1 cellular context compared by ENCODE assay signal in genomic region chr15:77510066-77511044, GRCh38.
TF ChIP-seq lines count a peak whose summit lies in the region.

No MANE protein-coding gene starts in this region.

TF ChIP-seq in H1, 55 proteins besides CTCF, POLR2A, EP300 and RAD21:
- TF ChIP-seq SP2 (IDR thresholded peaks at IDR 0.05; ENCODE audit: low read length) = no peak
- 0 out of 2 replicates have a peak, but pooled peaks have one; percentile 41 for TF ChIP-seq TBP (IDR thresholded peaks at IDR 0.05; ENCODE audit: low read depth, low read length)
- peak; percentile 89 for TF ChIP-seq SP1 (IDR thresholded peaks at IDR 0.05; ENCODE audit: low read depth, low read length)
- TF ChIP-seq NRF1 (IDR thresholded peaks at IDR 0.05; ENCODE audit: low read depth, low read length) = no peak
- no peak for TF ChIP-seq BRCA1 (IDR thresholded peaks at IDR 0.05; ENCODE audit: low read depth, low read length)
- TF ChIP-seq CTBP2 (IDR thresholded peaks at IDR 0.05; ENCODE audit: borderline replicate concordance, insufficient read depth, insufficient read length, low read length) = peak; percentile 55
- TF ChIP-seq FOSL1 (IDR thresholded peaks at IDR 0.05; ENCODE audit: insufficient read depth, low read depth, low read length) = no peak
- peak; percentile 96 for TF ChIP-seq NANOG (IDR thresholded peaks at IDR 0.05; ENCODE audit: insufficient read depth, low read depth, low read length, poor library complexity, severe bottlenecking)
- 0 out of 2 replicates have a peak, but pooled peaks have one; percentile 9 for TF ChIP-seq MAX (IDR thresholded peaks at IDR 0.05)
- peak; percentile 63; the same call in 1 of the 2 replicates for TF ChIP-seq RBBP5 (IDR thresholded peaks at IDR 0.05; ENCODE audit: borderline replicate concordance, low read depth, low read length)
- TF ChIP-seq ASH2L (IDR thresholded peaks at IDR 0.05; ENCODE audit: low read length) = peak; percentile 71
- TF ChIP-seq RXRA (IDR thresholded peaks at IDR 0.05; ENCODE audit: insufficient read depth, low read depth, low read length) = no peak
- no peak for TF ChIP-seq BCL11A (IDR thresholded peaks at IDR 0.05; ENCODE audit: low read depth in 2 of 2, low read length in 2 of 2)
- no peak for TF ChIP-seq SIX5 (IDR thresholded peaks at IDR 0.05; ENCODE audit: low read depth, low read length)
- TF ChIP-seq E2F6 (IDR thresholded peaks at IDR 0.05) = 0 out of 2 replicates have a peak, but pooled peaks have one; percentile 1
- TF ChIP-seq CREB1 (IDR thresholded peaks at IDR 0.05) = peak; percentile 36; the same call in 1 of the 2 replicates
- peak; percentile 31 to 58; a peak in 2 of 4 replicates for TF ChIP-seq HDAC2 (IDR thresholded peaks at IDR 0.05; ENCODE audit: borderline replicate concordance in 1 of 2, low read depth in 2 of 2, low read length in 2 of 2)
- TF ChIP-seq EZH2 (IDR thresholded peaks at IDR 0.05; ENCODE audit: low read depth, low read length, severe bottlenecking) = no peak
- TF ChIP-seq TEAD4 (IDR thresholded peaks at IDR 0.05; ENCODE audit: low read depth, low read length) = no peak
- TF ChIP-seq BACH1 (IDR thresholded peaks at IDR 0.05; ENCODE audit: low read length) = no peak
- no peak for TF ChIP-seq EGR1 (IDR thresholded peaks at IDR 0.05; ENCODE audit: borderline replicate concordance, low read depth, low read length)
- TF ChIP-seq KDM1A (IDR thresholded peaks at IDR 0.05; ENCODE audit: borderline replicate concordance, low read length) = peak; percentile 52; the same call in 1 of the 2 replicates
